17 cellular contexts compared by ENCODE assay signal in the genomic region with DNA sequence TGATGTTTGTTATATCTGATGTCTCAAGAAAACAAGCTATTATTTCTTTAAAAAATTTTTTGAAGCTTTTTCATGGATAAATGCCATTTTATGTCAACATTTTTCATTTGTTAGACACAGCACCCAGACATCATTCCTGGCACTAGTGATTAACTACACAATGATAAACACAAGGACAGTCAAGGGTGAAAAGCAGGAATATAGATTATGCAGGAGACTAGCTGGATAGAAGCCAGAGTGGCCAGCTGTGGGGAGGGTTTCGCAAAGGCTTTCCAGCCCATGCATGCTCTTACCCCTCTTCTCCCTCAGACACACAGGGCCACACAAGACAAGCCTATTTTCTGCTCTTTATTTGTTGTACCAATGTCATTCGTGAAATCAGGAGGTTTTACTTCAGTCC.
DNase-seq lines count a peak whose midpoint lies in the region; ATAC-seq, FAIRE-seq and TF ChIP-seq lines count a peak whose summit lies in the region.
"Had no signal": no experiment of that assay in that cellular context is flagged by ENCODE, and none has a peak within 500 bp of the region (broad histone marks: within the 10 kb centered on the region; RNA-seq: fewer than 3 reads in every experiment).

No MANE protein-coding gene starts in this region.

- H3K4me1 Mint-ChIP-seq in effector memory CD8-positive, alpha-beta T cell (ENCODE audit: low read depth in 2 of 2), result peaks cover 17 to 25% of the 10 kb centered on the region in 2 donors

- no peaks in the 10 kb centered on the region for H3K27me3 Mint-ChIP-seq in effector memory CD8-positive, alpha-beta T cell
- H3K27me3 Mint-ChIP-seq: activated naive CD8-positive, alpha-beta T cell treated with anti-CD3 and anti-CD28 coated beads, Interleukin-2, amount 50 U/mL, for 24 hours; activated T-cell treated with anti-CD3 and anti-CD28 coated beads, Interleukin-2, amount 50 U/mL, for 24 hours had no signal

- H4K20me1 ChIP-seq in SK-N-SH (ENCODE audit: insufficient read depth), result no peaks in the 10 kb centered on the region

- H3K9me2 ChIP-seq in SK-N-SH, result no peaks in the 10 kb centered on the region

- TF ChIP-seq RAD21 in SK-N-SH (IDR thresholded peaks at IDR 0.05; ENCODE audit: low read length), result no peak

- no peaks in the 10 kb centered on the region for H3K79me2 ChIP-seq in SK-N-SH (ENCODE audit: insufficient read depth)

- H3F3A ChIP-seq in SK-N-SH (replicated peaks; ENCODE audit: insufficient read depth), result peaks cover 10% of the 10 kb centered on the region

- no peak overlapping the region for H2AFZ ChIP-seq in SK-N-SH (ENCODE audit: low read depth)

- H3K27ac ChIP-seq in SK-N-SH (ENCODE audit: low read depth in 2 of 2, low read length in 1 of 2), result no peak overlapping the region; a peak in 1 of 4 replicates
- no peak overlapping the region for H3K27ac ChIP-seq in small intestine (ENCODE audit: low read depth in 1 of 2, low read length in 1 of 2)
- H3K27ac ChIP-seq: coronary artery had no signal

- H3K4me1 ChIP-seq in SK-N-SH (ENCODE audit: control insufficient read depth in 1 of 2, insufficient read depth in 2 of 2, low read depth in 1 of 2, low read length in 1 of 2) (peaks cover 6 to 34% of the 10 kb centered on the region in 2 experiments; a peak in 3 of 4 replicates), small intestine (ENCODE audit: control insufficient read depth in 2 of 2, insufficient read depth in 1 of 2, low read depth in 1 of 2, low read length in 1 of 2) (peaks cover 0 to 7% of the 10 kb centered on the region in 2 donors)

- FAIRE-seq in small intestine (lab: Jason Lieb, UNC), result no peak
- FAIRE-seq: A204.1 had no signal

- CTCF ChIA-PET in SK-N-SH (lab: Yijun Ruan, JAX), result interaction anchor here (0.5 to 1.9 kb wide), 4 partner anchors 17 to 380 kb away, joined by 3 to 12 read pairs (median 3); no protein-coding TSS in a partner anchor

- POLR2A ChIA-PET in SK-N-SH (lab: Yijun Ruan, JAX), result no interaction called here

- ATAC-seq in SK-N-SH treated with all-trans-retinoic acid at 6 μM for 48 hours (no peak), left lobe of liver (no peak)
- no peak for ATAC-seq in effector memory CD8-positive, alpha-beta T cell (replicated peaks)
- ATAC-seq: activated CD4-positive, CD25-positive, alpha-beta regulatory T cell treated with anti-CD3 and anti-CD28 coated beads, Interleukin-2, amount 50 U/mL, for 24 hours; activated naive CD8-positive, alpha-beta T cell treated with anti-CD3 and anti-CD28 coated beads, Interleukin-2, amount 50 U/mL, for 24 hours had no signal

- H3K27ac Mint-ChIP-seq in effector memory CD8-positive, alpha-beta T cell, result no peak overlapping the region
- H3K27ac Mint-ChIP-seq: activated naive CD8-positive, alpha-beta T cell treated with anti-CD3 and anti-CD28 coated beads, Interleukin-2, amount 50 U/mL, for 24 hours; activated T-cell treated with anti-CD3 and anti-CD28 coated beads, Interleukin-2, amount 50 U/mL, for 24 hours had no signal

- no peak overlapping the region for H3K4me3 ChIP-seq in SK-N-SH (ENCODE audit: low read depth in 2 of 2, low read length in 1 of 2)
- no peak overlapping the region for H3K4me3 ChIP-seq in small intestine (ENCODE audit: low read depth in 1 of 2, low read length in 2 of 2)
- H3K4me3 ChIP-seq: coronary artery, skin epidermis had no signal

- no peaks in the 10 kb centered on the region for H3K27me3 ChIP-seq in SK-N-SH (ENCODE audit: insufficient read depth)
- no peaks in the 10 kb centered on the region for H3K27me3 ChIP-seq in small intestine (ENCODE audit: control insufficient read depth in 2 of 2, insufficient read depth in 2 of 2, low read length in 2 of 2)

- H3K36me3 Mint-ChIP-seq in effector memory CD8-positive, alpha-beta T cell (ENCODE audit: insufficient read depth), result peaks cover 2% of the 10 kb centered on the region

- H3K9me3 Mint-ChIP-seq in effector memory CD8-positive, alpha-beta T cell, result no peaks in the 10 kb centered on the region
- H3K9me3 Mint-ChIP-seq: activated naive CD8-positive, alpha-beta T cell treated with anti-CD3 and anti-CD28 coated beads, Interleukin-2, amount 50 U/mL, for 24 hours; activated T-cell treated with anti-CD3 and anti-CD28 coated beads, Interleukin-2, amount 50 U/mL, for 24 hours had no signal

- peak in 1 of 2 experiments; percentile 47; a peak in 2 of 4 replicates for TF ChIP-seq EP300 in SK-N-SH (IDR thresholded peaks at IDR 0.05; ENCODE audit: borderline replicate concordance in 1 of 2, low read depth in 1 of 2, low read length in 1 of 2)

- TF ChIP-seq CTCF in SK-N-SH (IDR thresholded peaks at IDR 0.05), result no peak

- WGBS in SK-N-SH (ENCODE audit: low lambda C conversion rate), result 91% methylated on average over 2 of the region's 2 CpGs
- 11 to 52% (median 35%) methylated on average over 2 of the region's 2 CpGs for WGBS in small intestine, 3 donors

- no peak overlapping the region for H3K4me3 Mint-ChIP-seq in effector memory CD8-positive, alpha-beta T cell
- H3K4me3 Mint-ChIP-seq: activated naive CD8-positive, alpha-beta T cell treated with anti-CD3 and anti-CD28 coated beads, Interleukin-2, amount 50 U/mL, for 24 hours; activated T-cell treated with anti-CD3 and anti-CD28 coated beads, Interleukin-2, amount 50 U/mL, for 24 hours had no signal

- no peak overlapping the region for H3K4me2 ChIP-seq in SK-N-SH

- DNase-seq in SK-N-SH, result peak; percentile 30
- DNase-seq in NCI-H2029 treated with DMSO at 0.1 percent for 48 hours (lab: John Stamatoyannopoulos, UW), result peak; percentile 55
- peak; percentile 86 to 87 for DNase-seq in SHP77 (lab: John Stamatoyannopoulos, UW)
- DNase-seq in small intestine, result peak; percentile 52
- no peak for DNase-seq in effector memory CD8-positive, alpha-beta T cell
- DNase-seq in hippocampal formation (lab: John Stamatoyannopoulos, UW), result no peak
- DNase-seq in left lobe of liver (ENCODE audit: low spot score), result no peak
- DNase-seq: activated naive CD8-positive, alpha-beta T cell treated with anti-CD3 and anti-CD28 coated beads, Interleukin-2, amount 50 U/mL, for 24 hours; activated T-cell treated with anti-CD3 and anti-CD28 coated beads, Interleukin-2, amount 50 U/mL, for 24 hours; foreskin melanocyte; mesendoderm; occipital lobe had no signal

- no peak overlapping the region for H3K9ac ChIP-seq in SK-N-SH

- no peaks in the 10 kb centered on the region for H3K36me3 ChIP-seq in SK-N-SH (replicated peaks in 1 of 2; ENCODE audit: control insufficient read depth in 1 of 2, insufficient read depth in 2 of 2, low read length in 1 of 2)
- H3K36me3 ChIP-seq in small intestine (ENCODE audit: control insufficient read depth in 2 of 2, insufficient read depth in 2 of 2, low read length in 2 of 2), result peaks cover 0 to 2% of the 10 kb centered on the region in 2 donors

- H3K9me3 ChIP-seq in SK-N-SH (no peaks in the 10 kb centered on the region), small intestine (ENCODE audit: control insufficient read depth, low read depth) (no peaks in the 10 kb centered on the region)

TF ChIP-seq in SK-N-SH, 30 proteins besides CTCF, POLR2A, EP300 and RAD21 (continues in another document):
- TF ChIP-seq, protein P1, sequence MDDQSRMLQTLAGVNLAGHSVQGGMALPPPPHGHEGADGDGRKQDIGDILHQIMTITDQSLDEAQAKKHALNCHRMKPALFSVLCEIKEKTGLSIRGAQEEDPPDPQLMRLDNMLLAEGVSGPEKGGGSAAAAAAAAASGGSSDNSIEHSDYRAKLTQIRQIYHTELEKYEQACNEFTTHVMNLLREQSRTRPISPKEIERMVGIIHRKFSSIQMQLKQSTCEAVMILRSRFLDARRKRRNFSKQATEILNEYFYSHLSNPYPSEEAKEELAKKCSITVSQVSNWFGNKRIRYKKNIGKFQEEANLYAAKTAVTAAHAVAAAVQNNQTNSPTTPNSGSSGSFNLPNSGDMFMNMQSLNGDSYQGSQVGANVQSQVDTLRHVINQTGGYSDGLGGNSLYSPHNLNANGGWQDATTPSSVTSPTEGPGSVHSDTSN (IDR thresholded peaks at IDR 0.05), result peak; percentile 53

TF ChIP-seq in SK-N-SH treated with all-trans-retinoic acid at 6 μM for 48 hours, 23 proteins besides CTCF, POLR2A, EP300 and RAD21 (continues in another document):
- TF ChIP-seq ZFP3 (CRISPR knock-in tag; IDR thresholded peaks at IDR 0.05) (no peak), ZFP30 (CRISPR knock-in tag; IDR thresholded peaks at IDR 0.05) (no peak), SNAI2 (CRISPR knock-in tag; IDR thresholded peaks at IDR 0.05) (no peak), PPARA (CRISPR knock-in tag; IDR thresholded peaks at IDR 0.05; ENCODE audit: borderline replicate concordance) (no peak), RARB (CRISPR knock-in tag; IDR thresholded peaks at IDR 0.05) (no peak), TOX (CRISPR knock-in tag; IDR thresholded peaks at IDR 0.05; ENCODE audit: borderline replicate concordance) (no peak), ESRRG (CRISPR knock-in tag; IDR thresholded peaks at IDR 0.05) (no peak), ZNF8 (CRISPR knock-in tag; IDR thresholded peaks at IDR 0.05) (no peak), ISL1 (CRISPR knock-in tag; IDR thresholded peaks at IDR 0.05) (no peak), ZC3H10 (CRISPR knock-in tag; IDR thresholded peaks at IDR 0.05) (no peak), CSDC2 (CRISPR knock-in tag; IDR thresholded peaks at IDR 0.05) (no peak)
- TF ChIP-seq, protein P2, sequence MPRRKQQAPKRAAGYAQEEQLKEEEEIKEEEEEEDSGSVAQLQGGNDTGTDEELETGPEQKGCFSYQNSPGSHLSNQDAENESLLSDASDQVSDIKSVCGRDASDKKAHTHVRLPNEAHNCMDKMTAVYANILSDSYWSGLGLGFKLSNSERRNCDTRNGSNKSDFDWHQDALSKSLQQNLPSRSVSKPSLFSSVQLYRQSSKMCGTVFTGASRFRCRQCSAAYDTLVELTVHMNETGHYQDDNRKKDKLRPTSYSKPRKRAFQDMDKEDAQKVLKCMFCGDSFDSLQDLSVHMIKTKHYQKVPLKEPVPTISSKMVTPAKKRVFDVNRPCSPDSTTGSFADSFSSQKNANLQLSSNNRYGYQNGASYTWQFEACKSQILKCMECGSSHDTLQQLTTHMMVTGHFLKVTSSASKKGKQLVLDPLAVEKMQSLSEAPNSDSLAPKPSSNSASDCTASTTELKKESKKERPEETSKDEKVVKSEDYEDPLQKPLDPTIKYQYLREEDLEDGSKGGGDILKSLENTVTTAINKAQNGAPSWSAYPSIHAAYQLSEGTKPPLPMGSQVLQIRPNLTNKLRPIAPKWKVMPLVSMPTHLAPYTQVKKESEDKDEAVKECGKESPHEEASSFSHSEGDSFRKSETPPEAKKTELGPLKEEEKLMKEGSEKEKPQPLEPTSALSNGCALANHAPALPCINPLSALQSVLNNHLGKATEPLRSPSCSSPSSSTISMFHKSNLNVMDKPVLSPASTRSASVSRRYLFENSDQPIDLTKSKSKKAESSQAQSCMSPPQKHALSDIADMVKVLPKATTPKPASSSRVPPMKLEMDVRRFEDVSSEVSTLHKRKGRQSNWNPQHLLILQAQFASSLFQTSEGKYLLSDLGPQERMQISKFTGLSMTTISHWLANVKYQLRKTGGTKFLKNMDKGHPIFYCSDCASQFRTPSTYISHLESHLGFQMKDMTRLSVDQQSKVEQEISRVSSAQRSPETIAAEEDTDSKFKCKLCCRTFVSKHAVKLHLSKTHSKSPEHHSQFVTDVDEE (CRISPR knock-in tag; IDR thresholded peaks at IDR 0.05), result no peak

Comparison
In these comparisons a context has a peak if more than half of its experiments do, and no peak if none do; other contexts are left out.
1. DNase-seq: peak in SK-N-SH (single experiment), NCI-H2029 treated with DMSO at 0.1 percent for 48 hours (single experiment), SHP77 (2 of 2) and small intestine (single experiment); none in effector memory CD8-positive, alpha-beta T cell (0 of 3), hippocampal formation (0 of 2) and left lobe of liver (single experiment).